1 cellular context compared by ENCODE assay signal in genomic region chr22:45009881-45010531, GRCh38.
TF ChIP-seq lines count a peak whose summit lies in the region.

TSS of gene PHF21B (minus strand) at chr22:45010005. CDS start at chr22:45009549, 456 bp downstream.

TF ChIP-seq in GM12878, 131 proteins besides CTCF, POLR2A, EP300 and RAD21 (continued from another document):
- TF ChIP-seq CEBPZ (IDR thresholded peaks at IDR 0.05; ENCODE audit: low read depth, low read length) (no peak), GABPA (IDR thresholded peaks at IDR 0.05; ENCODE audit: low read depth) (no peak), STAT1 (conservative IDR thresholded peaks at IDR 0.05) (no peak), ZBTB33 (IDR thresholded peaks at IDR 0.05) (no peak), TCF7 (IDR thresholded peaks at IDR 0.05; ENCODE audit: borderline replicate concordance) (no peak), HDGF (IDR thresholded peaks at IDR 0.05) (no peak)
TF ChIP-seq in GM12878: peak in this region for 0.
